Comparison of ENCODE assay signal across 10 cellular contexts in genomic region chr9:131657456-131657855, GRCh38.
DNase-seq lines count a peak whose midpoint lies in the region; ATAC-seq and TF ChIP-seq lines count a peak whose summit lies in the region.
"Had no signal": no experiment of that assay in that cellular context is flagged by ENCODE, and none has a peak within 500 bp of the region (broad histone marks: within the 10 kb centered on the region; RNA-seq: fewer than 3 reads in every experiment).

No MANE protein-coding gene starts in this region.

- H3K27ac Mint-ChIP-seq in CD8-positive, alpha-beta T cell, result peak overlapping the region; percentile 96
- H3K27ac Mint-ChIP-seq in brain, result peak overlapping the region in 3 of 5 experiments; percentile 18 to 89 (median 41)
- H3K27ac Mint-ChIP-seq in natural killer cell treated with Interleukin-12 subunit alpha and Interleukin-12 subunit beta and Interleukin-15 and Interleukin-18, amount 100 ng/mL, for 72 hours, result peak overlapping the region; percentile 75 to 87

- DNase-seq in CD8-positive, alpha-beta T cell, result peak in 1 of 7 experiments; percentile 17
- DNase-seq in NAMALWA (ENCODE audit: low spot score), result peak; percentile 63
- no peak for DNase-seq in natural killer cell treated with Interleukin-12 subunit alpha and Interleukin-12 subunit beta and Interleukin-15 and Interleukin-18, amount 100 ng/mL, for 72 hours (ENCODE audit: low spot score)
- DNase-seq in NCI-H524 (lab: John Stamatoyannopoulos, UW), result no peak
- DNase-seq in vagina (ENCODE audit: extremely low spot score in 2 of 2), result no peak
- DNase-seq in A673 (ENCODE audit: low spot score), result no peak
- DNase-seq: midbrain, substantia nigra had no signal

- H3K4me1 ChIP-seq in CD8-positive, alpha-beta T cell (ENCODE audit: insufficient read depth, low read length), result peaks cover 38% of the 10 kb centered on the region
- H3K4me1 ChIP-seq in vagina (peaks cover 43% of the 10 kb centered on the region), A673 (ENCODE audit: insufficient read depth, low read length, poor library complexity, severe bottlenecking) (peaks cover 13% of the 10 kb centered on the region)

- POLR2A ChIA-PET in CD8-positive, alpha-beta T cell (lab: Charles Lee), result no interaction called here
- POLR2A ChIA-PET in A673 (lab: Charles Lee; ENCODE audit: low non-redundant PET), result no interaction called here

- TF ChIP-seq POLR2A in vagina (IDR thresholded peaks at IDR 0.05), result no peak

- no peak overlapping the region for H3K4me3 ChIP-seq in CD8-positive, alpha-beta T cell (ENCODE audit: low read depth, low read length)
- no peak overlapping the region for H3K4me3 ChIP-seq in vagina
- no peak overlapping the region for H3K4me3 ChIP-seq in A673 (ENCODE audit: low read depth, low read length, poor library complexity, severe bottlenecking)

- peak overlapping the region; percentile 18 for H3K4me3 Mint-ChIP-seq in CD8-positive, alpha-beta T cell
- no peak overlapping the region for H3K4me3 Mint-ChIP-seq in brain
- peak overlapping the region; percentile 74 for H3K4me3 Mint-ChIP-seq in natural killer cell treated with Interleukin-12 subunit alpha and Interleukin-12 subunit beta and Interleukin-15 and Interleukin-18, amount 100 ng/mL, for 72 hours

- H3K36me3 ChIP-seq in CD8-positive, alpha-beta T cell (ENCODE audit: insufficient read depth, low read length), result no peaks in the 10 kb centered on the region
- H3K36me3 ChIP-seq in vagina (no peaks in the 10 kb centered on the region), A673 (ENCODE audit: insufficient read depth, low read length, poor library complexity, severe bottlenecking) (no peaks in the 10 kb centered on the region)

- H3K9me3 ChIP-seq in CD8-positive, alpha-beta T cell (ENCODE audit: low read length), result no peaks in the 10 kb centered on the region
- H3K9me3 ChIP-seq in vagina, result no peaks in the 10 kb centered on the region
- no peaks in the 10 kb centered on the region for H3K9me3 ChIP-seq in A673 (ENCODE audit: low read depth, low read length, poor library complexity, severe bottlenecking)

- no TSS peak for BruUV-seq in A673 (replicated peaks; lab: Mats Ljungman, UMichigan)

- intact Hi-C loops in CD8-positive, alpha-beta T cell (cut with DNase I, micrococcal nuclease), result loop anchor here (2.0 to 5.0 kb wide), 2 partner anchors 19 to 35 kb away; no protein-coding TSS in a partner anchor
- intact Hi-C loops in vagina (cut with DNase I), result no loop called here
- intact Hi-C loops in A673 (cut with micrococcal nuclease; ENCODE audit: unreplicated experiment), result no loop called here

- H3K27me3 Mint-ChIP-seq in CD8-positive, alpha-beta T cell (ENCODE audit: low read depth), result no peaks in the 10 kb centered on the region
- no peaks in the 10 kb centered on the region for H3K27me3 Mint-ChIP-seq in brain
- H3K27me3 Mint-ChIP-seq in natural killer cell treated with Interleukin-12 subunit alpha and Interleukin-12 subunit beta and Interleukin-15 and Interleukin-18, amount 100 ng/mL, for 72 hours, result no peaks in the 10 kb centered on the region

- no peaks in the 10 kb centered on the region for H3K9me3 Mint-ChIP-seq in CD8-positive, alpha-beta T cell
- H3K9me3 Mint-ChIP-seq in brain, result no peaks in the 10 kb centered on the region
- no peaks in the 10 kb centered on the region for H3K9me3 Mint-ChIP-seq in natural killer cell treated with Interleukin-12 subunit alpha and Interleukin-12 subunit beta and Interleukin-15 and Interleukin-18, amount 100 ng/mL, for 72 hours

- peaks cover 3% of the 10 kb centered on the region for H3K36me3 Mint-ChIP-seq in CD8-positive, alpha-beta T cell
- H3K36me3 Mint-ChIP-seq in brain, result no peaks in the 10 kb centered on the region
- no peaks in the 10 kb centered on the region for H3K36me3 Mint-ChIP-seq in natural killer cell treated with Interleukin-12 subunit alpha and Interleukin-12 subunit beta and Interleukin-15 and Interleukin-18, amount 100 ng/mL, for 72 hours

- CTCF ChIA-PET in CD8-positive, alpha-beta T cell (lab: Charles Lee), result interaction anchor here (1.0 kb wide), 1 partner anchor 80 kb away, joined by 5 read pairs; no protein-coding TSS in a partner anchor
- CTCF ChIA-PET in A673 (lab: Charles Lee), result no interaction called here

- no peak overlapping the region for H3K27ac ChIP-seq in CD8-positive, alpha-beta T cell (ENCODE audit: low read depth, low read length)
- H3K27ac ChIP-seq in vagina, result no peak overlapping the region
- H3K27ac ChIP-seq in A673 (ENCODE audit: low read depth, low read length, poor library complexity, severe bottlenecking), result no peak overlapping the region

- no peak for ATAC-seq in CD8-positive, alpha-beta T cell
- no peak for ATAC-seq in natural killer cell treated with Interleukin-12 subunit alpha and Interleukin-12 subunit beta and Interleukin-15 and Interleukin-18, amount 100 ng/mL, for 72 hours
- no peak for ATAC-seq in GM19467 (IDR thresholded peaks at IDR 0.05; ENCODE audit: unreplicated experiment)

- H3K27me3 ChIP-seq in CD8-positive, alpha-beta T cell (ENCODE audit: insufficient read depth, low read length), result no peaks in the 10 kb centered on the region
- no peaks in the 10 kb centered on the region for H3K27me3 ChIP-seq in vagina
- H3K27me3 ChIP-seq in A673 (replicated peaks; ENCODE audit: insufficient read depth, low read depth, low read length, poor library complexity), result no peaks in the 10 kb centered on the region

- no peak for TF ChIP-seq CTCF in CD8-positive, alpha-beta T cell (IDR thresholded peaks at IDR 0.05)
- no peak for TF ChIP-seq CTCF in brain (conservative IDR thresholded peaks at IDR 0.05)
- no peak for TF ChIP-seq CTCF in vagina (IDR thresholded peaks at IDR 0.05)
- TF ChIP-seq CTCF in A673 (conservative IDR thresholded peaks at IDR 0.05; ENCODE audit: low read depth, low read length), result no peak

- H3K4me1 Mint-ChIP-seq in CD8-positive, alpha-beta T cell (ENCODE audit: low read depth), result peaks cover 70% of the 10 kb centered on the region
- peaks cover 65% of the 10 kb centered on the region for H3K4me1 Mint-ChIP-seq in brain
- peaks cover 61 to 67% of the 10 kb centered on the region in 2 donors for H3K4me1 Mint-ChIP-seq in natural killer cell treated with Interleukin-12 subunit alpha and Interleukin-12 subunit beta and Interleukin-15 and Interleukin-18, amount 100 ng/mL, for 72 hours (ENCODE audit: low read depth in 2 of 2)

Comparison
In these comparisons a context has a peak if more than half of its experiments do, and no peak if none do; other contexts are left out.
1. H3K27ac Mint-ChIP-seq: peak in every context shown above with its lines; median percentile 96 in CD8-positive, alpha-beta T cell; 81 in natural killer cell treated with Interleukin-12 subunit alpha and Interleukin-12 subunit beta and Interleukin-15 and Interleukin-18, amount 100 ng/mL, for 72 hours; 41 in brain.
2. H3K4me3 Mint-ChIP-seq: peak in CD8-positive, alpha-beta T cell (single experiment) and natural killer cell treated with Interleukin-12 subunit alpha and Interleukin-12 subunit beta and Interleukin-15 and Interleukin-18, amount 100 ng/mL, for 72 hours (single experiment); none in brain (0 of 5).
3. intact Hi-C loops: an anchor here in CD8-positive, alpha-beta T cell (2.0 to 5.0 kb wide); none called in vagina and A673.